In the genomic region with DNA sequence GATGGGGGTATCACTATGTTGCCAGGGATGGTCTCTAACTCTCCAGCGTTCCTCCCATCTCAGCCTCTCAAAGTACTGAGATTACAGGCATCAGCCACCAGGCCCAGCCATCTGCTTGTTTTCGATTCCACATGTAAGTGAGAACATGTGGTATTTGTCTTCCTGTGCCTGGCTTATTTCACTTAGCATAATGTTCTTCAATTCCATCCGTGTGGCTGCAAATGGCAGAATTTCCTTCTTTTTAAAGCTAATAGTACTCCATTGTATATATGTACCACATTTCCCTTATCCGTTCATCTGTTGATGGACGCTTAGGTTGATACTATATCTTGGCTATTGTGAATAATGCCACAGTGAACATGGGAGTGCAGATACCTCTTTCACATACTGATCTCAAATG, we compare ENCODE assay signal across 25 cellular contexts.
"Had no signal": no experiment of that assay in that cellular context is flagged by ENCODE, and none has a peak within 500 bp of the region (broad histone marks: within the 10 kb centered on the region; RNA-seq: fewer than 3 reads in every experiment).

No MANE protein-coding gene starts in this region.

- H3K27ac Mint-ChIP-seq: activated B cell treated with CpG ODN at 0.5 μM for 24 hours; activated CD8-positive, alpha-beta T cell treated with anti-CD3 and anti-CD28 coated beads for 36 hours; activated naive CD8-positive, alpha-beta T cell; activated T-helper 2 cell treated with anti-CD3 and anti-CD28 coated beads, Interferon-gamma antibody, Interleukin-2, Interleukin-4, amounts not matched to agents 10 μg/mL and 5 μg/mL and 100 μg/mL, durations not matched to agents 14 hours and 24 hours and 36 hours; natural killer cell treated with Interleukin-12 subunit alpha and Interleukin-12 subunit beta and Interleukin-15 and Interleukin-18, amount 100 ng/mL, for 72 hours; stimulated activated naive B cell treated with anti-CD40 and anti-IgM and Interleukin-4, amounts not matched to agents 10 μg/mL and 1 μg/mL and 100 μg/mL, for 72 hours had no signal

- H3K36me3 ChIP-seq: adrenal gland, esophagus muscularis mucosa, left lung, lower lobe of right lung, right atrium auricular region, suprapubic skin, tibial artery had no signal

- H3K4me3 Mint-ChIP-seq: activated B cell treated with CpG ODN at 0.5 μM for 24 hours; activated CD8-positive, alpha-beta T cell treated with anti-CD3 and anti-CD28 coated beads for 36 hours; activated naive CD8-positive, alpha-beta T cell; natural killer cell treated with Interleukin-12 subunit alpha and Interleukin-12 subunit beta and Interleukin-15 and Interleukin-18, amount 100 ng/mL, for 72 hours; stimulated activated naive B cell treated with anti-CD40 and anti-IgM and Interleukin-4, amounts not matched to agents 10 μg/mL and 1 μg/mL and 100 μg/mL, for 72 hours had no signal

- H3K27ac ChIP-seq: adrenal gland, body of pancreas, esophagus muscularis mucosa, left lung, lower lobe of right lung, right atrium auricular region, suprapubic skin, tibial artery had no signal

- H3K4me1 Mint-ChIP-seq: activated B cell treated with CpG ODN at 0.5 μM for 24 hours; stimulated activated naive B cell treated with anti-CD40 and anti-IgM and Interleukin-4, amounts not matched to agents 10 μg/mL and 1 μg/mL and 100 μg/mL, for 72 hours had no signal

- H3K36me3 Mint-ChIP-seq: activated naive CD8-positive, alpha-beta T cell; stimulated activated naive B cell treated with anti-CD40 and anti-IgM and Interleukin-4, amounts not matched to agents 10 μg/mL and 1 μg/mL and 100 μg/mL, for 72 hours had no signal

- H3K9me3 Mint-ChIP-seq: activated B cell treated with CpG ODN at 0.5 μM for 24 hours; natural killer cell treated with Interleukin-12 subunit alpha and Interleukin-12 subunit beta and Interleukin-15 and Interleukin-18, amount 100 ng/mL, for 72 hours had no signal

- H3K4me1 ChIP-seq: adrenal gland, body of pancreas, left lung, lower lobe of right lung, right atrium auricular region, suprapubic skin, tibial artery had no signal

- DNase-seq: activated B cell treated with CpG ODN at 0.5 μM for 24 hours; activated CD4-positive, alpha-beta T cell treated with anti-CD3 and anti-CD28 coated beads, Interleukin-2, amount 50 U/mL, for 1 hour; activated CD8-positive, alpha-beta T cell treated with anti-CD3 and anti-CD28 coated beads for 36 hours; activated T-cell treated with anti-CD3 and anti-CD28 coated beads, Interleukin-2, amount 50 U/mL, for 48 hours; body of pancreas; dermis blood vessel endothelial cell; effector CD4-positive, alpha-beta T cell; glutamatergic neuron; left lung; lower lobe of right lung; mesendoderm; mucosa of descending colon; stimulated activated CD4-positive, alpha-beta T cell treated with anti-CD3 and anti-CD28 coated beads, Interleukin-2, amount 100 ng/mL, for 24 hours; stimulated activated naive B cell treated with anti-CD40 and anti-IgM and Interleukin-4, amounts not matched to agents 10 μg/mL and 1 μg/mL and 100 μg/mL, for 72 hours; tibial artery had no signal

- H3K27me3 Mint-ChIP-seq: activated naive CD8-positive, alpha-beta T cell had no signal

- H3K27me3 ChIP-seq: adrenal gland, body of pancreas, esophagus muscularis mucosa, left lung, right atrium auricular region, tibial artery had no signal

- FAIRE-seq: frontal cortex, islet of Langerhans had no signal

- H3K9me3 ChIP-seq: adrenal gland, body of pancreas, esophagus muscularis mucosa, left lung, lower lobe of right lung, mucosa of descending colon, right atrium auricular region, suprapubic skin, tibial artery had no signal

- H3K4me3 ChIP-seq: adrenal gland, body of pancreas, esophagus muscularis mucosa, left lung, lower lobe of right lung, mucosa of descending colon, right atrium auricular region, smooth muscle cell, suprapubic skin, tibial artery had no signal

- H3K4me2 ChIP-seq: smooth muscle cell had no signal
